15 cellular contexts compared by ENCODE assay signal in the genomic region with DNA sequence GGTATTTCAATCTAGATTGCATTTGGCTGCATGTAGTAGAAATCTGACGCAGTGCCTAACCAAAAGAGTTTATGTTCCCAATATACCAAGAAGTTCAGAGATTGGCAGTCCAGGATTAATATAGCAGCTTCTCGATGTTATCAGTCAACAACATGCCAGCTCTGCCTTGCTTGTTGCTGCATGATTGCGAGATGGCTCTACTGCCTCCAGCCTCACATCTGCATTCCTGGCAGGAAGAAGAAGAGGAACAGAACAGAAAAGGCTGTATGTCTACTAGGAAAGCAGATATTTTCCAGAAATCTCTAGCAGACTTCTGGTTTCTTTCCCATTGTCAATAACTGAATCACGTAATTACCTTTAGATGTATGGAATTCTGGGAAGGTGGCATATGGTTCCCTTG.
DNase-seq lines count a peak whose midpoint lies in the region; ATAC-seq and TF ChIP-seq lines count a peak whose summit lies in the region.
"Had no signal": no experiment of that assay in that cellular context is flagged by ENCODE, and none has a peak within 500 bp of the region (broad histone marks: within the 10 kb centered on the region; RNA-seq: fewer than 3 reads in every experiment).

No MANE protein-coding gene starts in this region.

- H3K27me3 Mint-ChIP-seq in glutamatergic neuron (ENCODE audit: unreplicated experiment) = peaks cover 7% of the 10 kb centered on the region

- no peaks in the 10 kb centered on the region for H3K9me3 ChIP-seq in right cardiac atrium (ENCODE audit: control insufficient read depth, low read length)

- peak; percentile 64 for ATAC-seq in Right ventricle myocardium superior (ENCODE audit: poor library complexity)
- ATAC-seq in right cardiac atrium = no peak
- ATAC-seq: Panc1 had no signal

- intact Hi-C loops in Right ventricle myocardium superior (cut with DNase I) = no loop called here
- intact Hi-C loops in right cardiac atrium (cut with DNase I) = no loop called here

- H3K4me1 Mint-ChIP-seq in glutamatergic neuron (ENCODE audit: low read depth, unreplicated experiment) = peaks cover 31% of the 10 kb centered on the region

- DNase-seq in Right ventricle myocardium superior (no peak), right cardiac atrium (no peak), amniotic epithelial cell (ENCODE audit: low read depth) (peak; percentile 6), glutamatergic neuron (no peak), cortex of kidney (lab: John Stamatoyannopoulos, UW) (no peak), NCI-H524 treated with DMSO at 0.1 percent for 48 hours (lab: John Stamatoyannopoulos, UW) (no peak)
- DNase-seq in stimulated activated CD4-positive, alpha-beta T cell treated with anti-CD3 and anti-CD28 coated beads, Interleukin-15, amount 100 ng/mL, for 24 hours = no peak
- DNase-seq: GOT3, KBM-7, MV-4-11, NCI-H1417, NCI-H2029, NCI-H2171, NCI-H774 had no signal

- H3K4me1 ChIP-seq in right cardiac atrium (ENCODE audit: control insufficient read depth, insufficient read depth, low read length) = no peaks in the 10 kb centered on the region

- no peaks in the 10 kb centered on the region for H3K9me3 Mint-ChIP-seq in glutamatergic neuron (ENCODE audit: unreplicated experiment)

- no peak for TF ChIP-seq CTCF in glutamatergic neuron (IDR thresholded peaks at IDR 0.05; ENCODE audit: partially characterized antibody, unreplicated experiment)

- H3K4me3 Mint-ChIP-seq in glutamatergic neuron (ENCODE audit: unreplicated experiment) = no peak overlapping the region

- 39% methylated on average over 4 of the region's 4 CpGs for WGBS in right cardiac atrium

- H3K27ac ChIP-seq in right cardiac atrium (ENCODE audit: low read length) = no peak overlapping the region

- no peaks in the 10 kb centered on the region for H3K36me3 Mint-ChIP-seq in glutamatergic neuron (ENCODE audit: unreplicated experiment)

- H3K27ac Mint-ChIP-seq in glutamatergic neuron (ENCODE audit: unreplicated experiment) = peak overlapping the region; percentile 48

- no peaks in the 10 kb centered on the region for H3K27me3 ChIP-seq in right cardiac atrium (ENCODE audit: control insufficient read depth, insufficient read depth)

- no peak overlapping the region for H3K4me3 ChIP-seq in right cardiac atrium (ENCODE audit: low read length)
